Comparison of ENCODE assay signal across 31 cellular contexts in genomic region chr19:42479736-42480135, GRCh38. TPM values are rescaled to one million over a fixed set of nuclear protein-coding genes. Genes with fewer than 3 reads are reported as not detected.
"Had no signal": no experiment of that assay in that cellular context is flagged by ENCODE, and none has a peak within 500 bp of the region (broad histone marks: within the 10 kb centered on the region; RNA-seq: fewer than 3 reads in every experiment).

No MANE protein-coding gene starts in this region.

- H3K9me3 ChIP-seq: esophagus muscularis mucosa, gastroesophageal sphincter had no signal

- ATAC-seq: activated CD4-positive, CD25-positive, alpha-beta regulatory T cell treated with anti-CD3 and anti-CD28 coated beads, Interleukin-2, amount 50 U/mL, for 24 hours; activated T-cell treated with anti-CD3 and anti-CD28 coated beads, Interleukin-2, amount 50 U/mL, for 72 hours; gastroesophageal sphincter had no signal

- H3K27ac ChIP-seq: brain microvascular endothelial cell, coronary artery, gastroesophageal sphincter, WERI-Rb-1 had no signal

- H3K27me3 ChIP-seq: brain microvascular endothelial cell, dorsolateral prefrontal cortex, esophagus muscularis mucosa, gastroesophageal sphincter had no signal

- H3K36me3 ChIP-seq: brain microvascular endothelial cell, esophagus muscularis mucosa, gastroesophageal sphincter, WERI-Rb-1 had no signal

- H3K4me3 ChIP-seq: coronary artery, dorsolateral prefrontal cortex, esophagus muscularis mucosa, gastroesophageal sphincter had no signal

- H3K4me1 ChIP-seq: gastroesophageal sphincter had no signal

- DNase-seq: activated B cell treated with CpG ODN at 0.5 μM for 24 hours; activated CD4-positive, alpha-beta T cell treated with anti-CD3 and anti-CD28 coated beads for 48 hours; activated CD4-positive, alpha-beta T cell treated with anti-CD3 and anti-CD28 coated beads, Interleukin-2, amount 50 U/mL, for 1 hour; activated CD4-positive, alpha-beta T cell treated with anti-CD3 and anti-CD28 coated beads, Interleukin-2, amount 50 U/mL, for 48 hours; activated CD8-positive, alpha-beta memory T cell treated with anti-CD3 and anti-CD28 coated beads, Interleukin-2, amount 50 U/mL, for 48 hours; activated gamma-delta T cell; activated naive CD4-positive, alpha-beta T cell treated with anti-CD3 and anti-CD28 coated beads, Interleukin-2, amount 50 U/mL, for 16 hours; activated naive CD4-positive, alpha-beta T cell treated with Interleukin-2 at 50 U/mL for 16 hours; activated T-cell treated with anti-CD3 and anti-CD28 coated beads for 4 hours; activated T-cell treated with anti-CD3 and anti-CD28 coated beads, Interleukin-2, amount 50 U/mL, for 24 hours; activated T-cell treated with anti-CD3 and anti-CD28 coated beads, Interleukin-2, amount 50 U/mL, for 72 hours; amniotic stem cell; anterior cingulate cortex; brain microvascular endothelial cell; dorsolateral prefrontal cortex; effector memory CD4-positive, alpha-beta T cell; erythroblast; foreskin melanocyte; T-helper 1 cell; T-helper 2 cell; WERI-Rb-1 had no signal

RNA-seq across cellular contexts. Expression of gene CXCL17, which starts 37.0 kb away (rescaled TPM):
- total RNA-seq: activated B cell treated with CpG ODN at 0.5 μM for 24 hours; activated T-cell treated with anti-CD3 and anti-CD28 coated beads, Interleukin-2, amount 50 U/mL, for 72 hours; astrocyte; cardiac septum; cerebellum; dorsolateral prefrontal cortex; fibroblast of lung; fibroblast of villous mesenchyme; glomerular endothelial cell had no signal
- polyA plus RNA-seq: fibroblast of lung had no signal

RNA-seq across cellular contexts. Expression of gene CEACAM1, which starts 48.5 kb away (rescaled TPM):
- total RNA-seq: fibroblast of lung had no signal
